22 cellular contexts compared by ENCODE assay signal in genomic region chr5:135012951-135013391, GRCh38. TPM values are rescaled to one million over a fixed set of nuclear protein-coding genes. Genes with fewer than 3 reads are reported as not detected.
DNase-seq lines count a peak whose midpoint lies in the region; ATAC-seq, FAIRE-seq and TF ChIP-seq lines count a peak whose summit lies in the region.
"Had no signal": no experiment of that assay in that cellular context is flagged by ENCODE, and none has a peak within 500 bp of the region (broad histone marks: within the 10 kb centered on the region; RNA-seq: fewer than 3 reads in every experiment).

No MANE protein-coding gene starts in this region.

- no peak overlapping the region for H3K4me3 Mint-ChIP-seq in endodermal cell
- H3K4me3 Mint-ChIP-seq: activated T-helper 1 cell treated with anti-CD3 and anti-CD28 coated beads, Interleukin-12 subunit alpha, Interleukin-12 subunit beta, Interleukin-2, Interleukin-4 antibody, amounts not matched to agents 30 ng/mL and 10 ng/mL and 1 ng/mL, durations not matched to agents 14 hours and 24 hours and 36 hours; immature natural killer cell; naive thymus-derived CD8-positive, alpha-beta T cell; stimulated activated memory B cell treated with anti-CD40 and anti-IgM and Interleukin-4, amounts not matched to agents 10 μg/mL and 1 μg/mL and 100 μg/mL, for 72 hours had no signal

- no peaks in the 10 kb centered on the region for H3K4me1 Mint-ChIP-seq in endodermal cell
- H3K4me1 Mint-ChIP-seq: immature natural killer cell; naive thymus-derived CD8-positive, alpha-beta T cell; stimulated activated memory B cell treated with anti-CD40 and anti-IgM and Interleukin-4, amounts not matched to agents 10 μg/mL and 1 μg/mL and 100 μg/mL, for 72 hours had no signal

- WGBS in GM23248 (ENCODE audit: low coverage in 1 of 2, low lambda C conversion rate in 2 of 2, missing lambda C conversion rate in 2 of 2), 2 experiments: 58% methylated on average over 5 of the region's 5 CpGs
- WGBS in endodermal cell (ENCODE audit: insufficient coverage in 1 of 2, insufficient read length in 1 of 2), 2 experiments: 91 to 95% methylated on average over 5 of the region's 5 CpGs
- WGBS in sigmoid colon, 2 donors: 92% methylated on average over 5 of the region's 5 CpGs

- H3K27ac ChIP-seq in GM23248: no peak overlapping the region
- H3K27ac ChIP-seq in endodermal cell (ENCODE audit: low read depth, low read length): no peak overlapping the region
- H3K27ac ChIP-seq in kidney (ENCODE audit: low read depth in 2 of 2, low read length in 2 of 2): no peak overlapping the region
- H3K27ac ChIP-seq in sigmoid colon: peak overlapping the region in 2 of 4 donors; percentile 50 to 73
- H3K27ac ChIP-seq: pancreas, testis had no signal

- no peak overlapping the region for H2AFZ ChIP-seq in GM23248

- no peak for TF ChIP-seq CTCF in endodermal cell (conservative IDR thresholded peaks at IDR 0.05)
- TF ChIP-seq CTCF in kidney (IDR thresholded peaks at IDR 0.05; ENCODE audit: borderline replicate concordance, extremely low read depth, insufficient read depth): no peak
- TF ChIP-seq CTCF in sigmoid colon (IDR thresholded peaks at IDR 0.05): no peak

- TF ChIP-seq EP300 in sigmoid colon (IDR thresholded peaks at IDR 0.05): no peak

- H3K9me2 ChIP-seq in GM23248 (ENCODE audit: insufficient read depth): no peaks in the 10 kb centered on the region

- H3K4me1 ChIP-seq in GM23248 (ENCODE audit: insufficient read depth) (no peaks in the 10 kb centered on the region), endodermal cell (ENCODE audit: control insufficient read depth, insufficient read depth, low read length) (no peaks in the 10 kb centered on the region), kidney (ENCODE audit: control insufficient read depth in 1 of 2, insufficient read depth in 1 of 2, low read depth in 1 of 2, low read length in 2 of 2) (no peaks in the 10 kb centered on the region), sigmoid colon (peaks cover 0 to 31% (median 24%) of the 10 kb centered on the region in 4 donors)
- H3K4me1 ChIP-seq: testis had no signal

- H3K4me3 ChIP-seq in GM23248 (no peak overlapping the region), endodermal cell (ENCODE audit: low read length) (no peak overlapping the region), kidney (ENCODE audit: low read length in 2 of 2) (no peak overlapping the region), sigmoid colon (no peak overlapping the region)
- H3K4me3 ChIP-seq: pancreas, testis had no signal

- intact Hi-C loops in kidney (cut with DNase I): no loop called here
- intact Hi-C loops in sigmoid colon (cut with DNase I): no loop called here

- no peak overlapping the region for H3K27ac Mint-ChIP-seq in endodermal cell
- H3K27ac Mint-ChIP-seq: activated naive CD4-positive, alpha-beta T cell treated with anti-CD3 and anti-CD28 coated beads, Interleukin-2, amount 50 U/mL, for 72 hours; activated T-helper 1 cell treated with anti-CD3 and anti-CD28 coated beads, Interleukin-12 subunit alpha, Interleukin-12 subunit beta, Interleukin-2, Interleukin-4 antibody, amounts not matched to agents 30 ng/mL and 10 ng/mL and 1 ng/mL, durations not matched to agents 14 hours and 24 hours and 36 hours; stimulated activated memory B cell treated with anti-CD40 and anti-IgM and Interleukin-4, amounts not matched to agents 10 μg/mL and 1 μg/mL and 100 μg/mL, for 72 hours had no signal

- no peaks in the 10 kb centered on the region for H4K20me1 ChIP-seq in GM23248 (ENCODE audit: insufficient read depth)

- H3K36me3 ChIP-seq in GM23248 (ENCODE audit: low read depth): no peaks in the 10 kb centered on the region
- H3K36me3 ChIP-seq in endodermal cell (ENCODE audit: control insufficient read depth, insufficient read depth, low read length): no peaks in the 10 kb centered on the region
- H3K36me3 ChIP-seq in kidney (ENCODE audit: control insufficient read depth in 1 of 2, insufficient read depth in 2 of 2, low read length in 2 of 2): no peaks in the 10 kb centered on the region
- H3K36me3 ChIP-seq in sigmoid colon: no peaks in the 10 kb centered on the region
- H3K36me3 ChIP-seq: pancreas had no signal

- H3K36me3 Mint-ChIP-seq in endodermal cell (ENCODE audit: low read depth): no peaks in the 10 kb centered on the region
- H3K36me3 Mint-ChIP-seq: activated naive CD4-positive, alpha-beta T cell treated with anti-CD3 and anti-CD28 coated beads, Interleukin-2, amount 50 U/mL, for 72 hours; immature natural killer cell had no signal

- no peak for ATAC-seq in GM19351 (IDR thresholded peaks at IDR 0.05; ENCODE audit: unreplicated experiment)
- ATAC-seq: activated naive CD4-positive, alpha-beta T cell treated with anti-CD3 and anti-CD28 coated beads, Interleukin-2, amount 50 U/mL, for 72 hours; naive thymus-derived CD8-positive, alpha-beta T cell; stimulated activated memory B cell treated with anti-CD40 and anti-IgM and Interleukin-4, amounts not matched to agents 10 μg/mL and 1 μg/mL and 100 μg/mL, for 72 hours had no signal

- H3K9me3 Mint-ChIP-seq in endodermal cell: no peaks in the 10 kb centered on the region
- H3K9me3 Mint-ChIP-seq: activated naive CD4-positive, alpha-beta T cell treated with anti-CD3 and anti-CD28 coated beads, Interleukin-2, amount 50 U/mL, for 72 hours; activated T-helper 1 cell treated with anti-CD3 and anti-CD28 coated beads, Interleukin-12 subunit alpha, Interleukin-12 subunit beta, Interleukin-2, Interleukin-4 antibody, amounts not matched to agents 30 ng/mL and 10 ng/mL and 1 ng/mL, durations not matched to agents 14 hours and 24 hours and 36 hours; immature natural killer cell; stimulated activated memory B cell treated with anti-CD40 and anti-IgM and Interleukin-4, amounts not matched to agents 10 μg/mL and 1 μg/mL and 100 μg/mL, for 72 hours had no signal

- no peak overlapping the region for H3K4me2 ChIP-seq in GM23248 (ENCODE audit: unreplicated experiment)

- no peaks in the 10 kb centered on the region for H3K79me2 ChIP-seq in GM23248 (ENCODE audit: insufficient read depth)

- no peak overlapping the region for H3K9ac ChIP-seq in GM23248
- no peak overlapping the region for H3K9ac ChIP-seq in endodermal cell (ENCODE audit: extremely low read depth, low read length, poor library complexity, severe bottlenecking)
- H3K9ac ChIP-seq in kidney (ENCODE audit: low read length in 2 of 2): no peak overlapping the region

- TF ChIP-seq POLR2A in sigmoid colon (IDR thresholded peaks at IDR 0.05): no peak

- FAIRE-seq in kidney (lab: Jason Lieb, UNC): no peak
- FAIRE-seq: pancreas had no signal

- H3F3A ChIP-seq in GM23248 (ENCODE audit: insufficient read depth): no peaks in the 10 kb centered on the region

- H3K9me3 ChIP-seq in GM23248 (ENCODE audit: low read depth): no peaks in the 10 kb centered on the region
- H3K9me3 ChIP-seq in endodermal cell (ENCODE audit: control insufficient read depth, low read length): no peaks in the 10 kb centered on the region
- no peaks in the 10 kb centered on the region for H3K9me3 ChIP-seq in kidney (ENCODE audit: control insufficient read depth in 1 of 2, low read length in 2 of 2)
- H3K9me3 ChIP-seq in sigmoid colon: no peaks in the 10 kb centered on the region
- H3K9me3 ChIP-seq: pancreas, testis had no signal

- DNase-seq in GM23248: peak; percentile 26
- DNase-seq in endodermal cell: peak; percentile 33
- DNase-seq in kidney: peak; percentile 26
- peak; percentile 56 for DNase-seq in sigmoid colon
- no peak for DNase-seq in NAMALWA (ENCODE audit: low spot score)
- DNase-seq in central memory CD4-positive, alpha-beta T cell: no peak
- DNase-seq: activated CD4-positive, alpha-beta T cell treated with anti-CD3 and anti-CD28 coated beads for 1 hour; DND-41; immature natural killer cell; Kasumi-1; NCI-H1092 treated with DMSO at 0.1 percent for 48 hours; NCI-H2029 treated with DMSO at 0.1 percent for 48 hours; NCI-H446 treated with DMSO at 0.1 percent for 48 hours; stimulated activated CD4-positive, alpha-beta T cell treated with anti-CD3 and anti-CD28 coated beads, Interleukin-1b, Interleukin-23, amount 100 ng/mL, for 48 hours; testis had no signal

- H3K27me3 ChIP-seq in GM23248 (replicated peaks; ENCODE audit: insufficient read depth): peaks cover 9% of the 10 kb centered on the region; the same call in 1 of the 2 replicates
- no peaks in the 10 kb centered on the region for H3K27me3 ChIP-seq in endodermal cell (ENCODE audit: control insufficient read depth, insufficient read depth, low read length, poor library complexity, severe bottlenecking)
- H3K27me3 ChIP-seq in sigmoid colon: no peaks in the 10 kb centered on the region
- H3K27me3 ChIP-seq: pancreas, testis had no signal

- peaks cover 4% of the 10 kb centered on the region for H3K27me3 Mint-ChIP-seq in endodermal cell (ENCODE audit: insufficient read depth)
- H3K27me3 Mint-ChIP-seq: stimulated activated memory B cell treated with anti-CD40 and anti-IgM and Interleukin-4, amounts not matched to agents 10 μg/mL and 1 μg/mL and 100 μg/mL, for 72 hours had no signal

- in situ Hi-C loops in GM23248 (cut with MboI): no loop called here

RNA-seq across cellular contexts. Expression of gene PITX1, which starts 21.1 kb away (rescaled TPM):
- total RNA-seq in GM23248 (2014; rRNA removed; shearing (Covaris generic)): not detected in 2 replicates
- polyA plus RNA-seq in GM23248 (2016; fragmentation: Nextera tagmentation; extraction: Ambion mirVana) (not detected in 2 replicates), kidney (ENCODE audit: insufficient read depth, low read depth, low replicate concordance) (not detected), sigmoid colon (1 to 10 TPM; 6.0 to 7.2 (median 6.3) TPM)
- total RNA-seq in endodermal cell (1 to 10 TPM; 1.3 to 2.4 TPM), kidney (not detected), sigmoid colon (1 to 10 TPM; 1.6 to 5.8 (median 3.5) TPM)
- polyA plus RNA-seq in endodermal cell (2013, experiment 1 of 2): 5.9 TPM
- polyA plus RNA-seq in endodermal cell (2013, experiment 2 of 2): 5.7 TPM
- total RNA-seq: lung microvascular endothelial cell; naive thymus-derived CD8-positive, alpha-beta T cell had no signal
- polyA plus RNA-seq: immature natural killer cell; naive thymus-derived CD8-positive, alpha-beta T cell had no signal

RNA-seq across cellular contexts. Expression of gene CATSPER3, which starts 45.3 kb away (rescaled TPM):
- 0.11 TPM in 1 of 2 replicates, not detected in the other for total RNA-seq in GM23248 (2014; rRNA removed; shearing (Covaris generic))
- polyA plus RNA-seq in GM23248 (2016; fragmentation: Nextera tagmentation; extraction: Ambion mirVana) (0.14 and 0.18 TPM in 2 replicates), kidney (ENCODE audit: insufficient read depth, low read depth, low replicate concordance) (1.4 TPM), sigmoid colon (1 to 10 TPM in 1 of 3 donors, under 1 TPM in 1, not detected in 1; 0.57 to 1.2 TPM)
- total RNA-seq in endodermal cell (under 1 TPM; 0.64 to 0.68 TPM), kidney (1.4 TPM), sigmoid colon (1 to 10 TPM in 1 of 4 donors, not detected in 3; 1.4 TPM)
- 0.21 TPM for polyA plus RNA-seq in endodermal cell (2013, experiment 1 of 2)
- polyA plus RNA-seq in endodermal cell (2013, experiment 2 of 2): not detected

Comparison
In these comparisons a context has a peak if more than half of its experiments do, and no peak if none do; other contexts are left out.
1. DNase-seq: peak in GM23248 (single experiment), endodermal cell (single experiment), kidney (single experiment) and sigmoid colon (single experiment); none in NAMALWA (single experiment) and central memory CD4-positive, alpha-beta T cell (single experiment).